In genomic region chr11:9314291-9315077, GRCh38 we compare ENCODE assay signal across 8 cellular contexts. TPM values are rescaled to one million over a fixed set of nuclear protein-coding genes. Genes with fewer than 3 reads are reported as not detected.
DNase-seq lines count a peak whose midpoint lies in the region; ATAC-seq and TF ChIP-seq lines count a peak whose summit lies in the region.

Gene TMEM41B, minus strand, starts transcription at chr11:9314593. Its CDS starts 152 bp downstream, at chr11:9314441.

- peaks cover 2% of the 10 kb centered on the region for H3K27me3 Mint-ChIP-seq in activated naive CD8-positive, alpha-beta T cell
- H3K27me3 Mint-ChIP-seq in glutamatergic neuron (ENCODE audit: unreplicated experiment): peaks cover 3% of the 10 kb centered on the region
- peaks cover 6% of the 10 kb centered on the region for H3K27me3 Mint-ChIP-seq in osteocyte (ENCODE audit: unreplicated experiment)

- H3K36me3 ChIP-seq in thymus (ENCODE audit: control insufficient read depth, insufficient read depth): no peaks in the 10 kb centered on the region

- no peak for TF ChIP-seq CTCF in glutamatergic neuron (IDR thresholded peaks at IDR 0.05; ENCODE audit: partially characterized antibody, unreplicated experiment)
- peak; percentile 3 for TF ChIP-seq CTCF in osteocyte (IDR thresholded peaks at IDR 0.05)

- H3K27me3 ChIP-seq in thymus (ENCODE audit: control insufficient read depth, insufficient read depth): no peaks in the 10 kb centered on the region

- peak within 1 kb of the TSS; percentile 98 for H3K27ac Mint-ChIP-seq in activated naive CD8-positive, alpha-beta T cell
- H3K27ac Mint-ChIP-seq in glutamatergic neuron (ENCODE audit: unreplicated experiment): peak within 1 kb of the TSS; percentile 99
- H3K27ac Mint-ChIP-seq in osteocyte (ENCODE audit: unreplicated experiment): peak within 1 kb of the TSS; percentile 95

- peak within 1 kb of the TSS; percentile 86 for H3K4me3 ChIP-seq in GM08714 (ENCODE audit: low read length)
- H3K4me3 ChIP-seq in thymus (ENCODE audit: low read length): peak within 1 kb of the TSS; percentile 95

- H3K9me3 ChIP-seq in thymus (ENCODE audit: control insufficient read depth): no peaks in the 10 kb centered on the region

- under 1% methylated on average over 71 of the region's 71 CpGs for WGBS in thymus

- ATAC-seq in HG02610 (IDR thresholded peaks at IDR 0.05; ENCODE audit: unreplicated experiment): peak; percentile 97

- peaks cover 40% of the 10 kb centered on the region for H3K4me1 Mint-ChIP-seq in activated naive CD8-positive, alpha-beta T cell (ENCODE audit: low read depth)
- H3K4me1 Mint-ChIP-seq in glutamatergic neuron (ENCODE audit: low read depth, unreplicated experiment) (peaks cover 14% of the 10 kb centered on the region), osteocyte (ENCODE audit: unreplicated experiment) (peaks cover 22% of the 10 kb centered on the region)

- peaks cover 3% of the 10 kb centered on the region for H3K4me1 ChIP-seq in thymus (ENCODE audit: control insufficient read depth, insufficient read depth, low read length)

- H3K36me3 Mint-ChIP-seq in activated naive CD8-positive, alpha-beta T cell: no peaks in the 10 kb centered on the region
- H3K36me3 Mint-ChIP-seq in glutamatergic neuron (ENCODE audit: unreplicated experiment) (no peaks in the 10 kb centered on the region), osteocyte (ENCODE audit: unreplicated experiment) (no peaks in the 10 kb centered on the region)

- H3K9me3 Mint-ChIP-seq in activated naive CD8-positive, alpha-beta T cell (ENCODE audit: low read depth): no peaks in the 10 kb centered on the region
- H3K9me3 Mint-ChIP-seq in glutamatergic neuron (ENCODE audit: unreplicated experiment): peaks cover 8% of the 10 kb centered on the region
- no peaks in the 10 kb centered on the region for H3K9me3 Mint-ChIP-seq in osteocyte (ENCODE audit: unreplicated experiment)

- peak within 1 kb of the TSS; percentile 94 for H3K27ac ChIP-seq in thymus (ENCODE audit: low read depth)

- DNase-seq in NCI-H1092 treated with DMSO at 0.1 percent for 48 hours (lab: John Stamatoyannopoulos, UW): peak; percentile 98
- peak; percentile 92 for DNase-seq in SKM-1 (lab: John Stamatoyannopoulos, UW; ENCODE audit: unreplicated experiment)
- peak; percentile 100 for DNase-seq in glutamatergic neuron
- peak; percentile 99 for DNase-seq in osteocyte (ENCODE audit: extremely low spot score, unreplicated experiment)

- H3K4me3 Mint-ChIP-seq in activated naive CD8-positive, alpha-beta T cell: peak within 1 kb of the TSS; percentile 92
- H3K4me3 Mint-ChIP-seq in glutamatergic neuron (ENCODE audit: unreplicated experiment) (peak within 1 kb of the TSS; percentile 96), osteocyte (ENCODE audit: unreplicated experiment) (peak within 1 kb of the TSS; percentile 96)

RNA-seq across cellular contexts. Expression of gene TMEM41B, which starts in this region (rescaled TPM):
- 43.6 TPM for total RNA-seq in glutamatergic neuron (ENCODE audit: unreplicated experiment)
- 28.1 and 32.3 TPM in 2 replicates for total RNA-seq in osteocyte
- 36.6 TPM for polyA plus RNA-seq in thymus

Comparison
In these comparisons a context has a peak if more than half of its experiments do, and no peak if none do; other contexts are left out.
1. Peak in every context shown above with its lines: DNase-seq, ATAC-seq, H3K4me3 ChIP-seq and H3K27ac ChIP-seq.